In genomic region chr13:44309771-44310767, GRCh38 we compare ENCODE assay signal across 12 cellular contexts.
DNase-seq lines count a peak whose midpoint lies in the region; ATAC-seq and TF ChIP-seq lines count a peak whose summit lies in the region.
"Had no signal": no experiment of that assay in that cellular context is flagged by ENCODE, and none has a peak within 500 bp of the region (broad histone marks: within the 10 kb centered on the region; RNA-seq: fewer than 3 reads in every experiment).

No MANE protein-coding gene starts in this region.

- no peak overlapping the region for H3K4me3 Mint-ChIP-seq in activated T-helper 1 cell treated with anti-CD3 and anti-CD28 coated beads, Interleukin-12 subunit alpha, Interleukin-12 subunit beta, Interleukin-2, Interleukin-4 antibody, amounts not matched to agents 30 ng/mL and 10 ng/mL and 1 ng/mL, durations not matched to agents 14 hours and 24 hours and 36 hours
- H3K4me3 Mint-ChIP-seq: activated CD4-positive, alpha-beta T cell treated with anti-CD3 and anti-CD28 coated beads, Interleukin-2, amount 10 ng/mL, durations not matched to agents 7 days and 5 days; CD4-positive, alpha-beta memory T cell had no signal

- H3K27me3 ChIP-seq in foreskin keratinocyte, result no peaks in the 10 kb centered on the region
- H3K27me3 ChIP-seq in psoas muscle (ENCODE audit: insufficient read depth in 3 of 3, low read length in 2 of 3), result no peaks in the 10 kb centered on the region
- H3K27me3 ChIP-seq in aorta (ENCODE audit: control insufficient read depth in 1 of 2, insufficient read depth in 2 of 2, low read length in 1 of 2), result no peaks in the 10 kb centered on the region

- no peaks in the 10 kb centered on the region for H3K9me3 Mint-ChIP-seq in activated T-helper 1 cell treated with anti-CD3 and anti-CD28 coated beads, Interleukin-12 subunit alpha, Interleukin-12 subunit beta, Interleukin-2, Interleukin-4 antibody, amounts not matched to agents 30 ng/mL and 10 ng/mL and 1 ng/mL, durations not matched to agents 14 hours and 24 hours and 36 hours
- H3K9me3 Mint-ChIP-seq: activated CD4-positive, alpha-beta T cell treated with anti-CD3 and anti-CD28 coated beads, Interleukin-2, amount 10 ng/mL, durations not matched to agents 7 days and 5 days; CD4-positive, alpha-beta memory T cell had no signal

- DNase-seq in M059J (ENCODE audit: low read depth), result peak; percentile 31
- peak; percentile 62 for DNase-seq in SW480 (ENCODE audit: low spot score)
- peak in 1 of 2 donors; percentile 42 for DNase-seq in foreskin keratinocyte
- DNase-seq in psoas muscle, result peak; percentile 53 to 78
- no peak for DNase-seq in effector CD8-positive, alpha-beta T cell (lab: John Stamatoyannopoulos, UW)
- DNase-seq in CD1c-positive myeloid dendritic cell (ENCODE audit: extremely low spot score), result no peak
- DNase-seq in activated T-helper 1 cell treated with anti-CD3 and anti-CD28 coated beads, Interleukin-12 subunit alpha, Interleukin-12 subunit beta, Interleukin-2, Interleukin-4 antibody, amounts not matched to agents 30 ng/mL and 10 ng/mL and 1 ng/mL, durations not matched to agents 14 hours and 24 hours and 36 hours (ENCODE audit: low spot score), result no peak
- no peak for DNase-seq in aorta
- DNase-seq: activated CD4-positive, alpha-beta T cell treated with anti-CD3 and anti-CD28 coated beads, Interleukin-2, amount 10 ng/mL, durations not matched to agents 7 days and 5 days; activated gamma-delta T cell; CD4-positive, alpha-beta memory T cell; SW 1271 had no signal

- H3K27ac Mint-ChIP-seq in activated T-helper 1 cell treated with anti-CD3 and anti-CD28 coated beads, Interleukin-12 subunit alpha, Interleukin-12 subunit beta, Interleukin-2, Interleukin-4 antibody, amounts not matched to agents 30 ng/mL and 10 ng/mL and 1 ng/mL, durations not matched to agents 14 hours and 24 hours and 36 hours, result no peak overlapping the region
- H3K27ac Mint-ChIP-seq: activated CD4-positive, alpha-beta T cell treated with anti-CD3 and anti-CD28 coated beads, Interleukin-2, amount 10 ng/mL, durations not matched to agents 7 days and 5 days had no signal

- 23 to 31% (median 25%) methylated on average over 15 of the region's 15 CpGs for WGBS in psoas muscle, 3 donors
- WGBS in aorta, 2 donors, result 53 to 62% methylated on average over 15 of the region's 15 CpGs

- no peak for ATAC-seq in foreskin keratinocyte
- peak; percentile 91 to 96 (median 92) for ATAC-seq in psoas muscle
- no peak for ATAC-seq in aorta (ENCODE audit: low FRiP score)

- peaks cover 23% of the 10 kb centered on the region for H3K4me1 Mint-ChIP-seq in activated T-helper 1 cell treated with anti-CD3 and anti-CD28 coated beads, Interleukin-12 subunit alpha, Interleukin-12 subunit beta, Interleukin-2, Interleukin-4 antibody, amounts not matched to agents 30 ng/mL and 10 ng/mL and 1 ng/mL, durations not matched to agents 14 hours and 24 hours and 36 hours (ENCODE audit: low read depth)

- peaks cover 57% of the 10 kb centered on the region for H3K4me1 ChIP-seq in foreskin keratinocyte
- peaks cover 16% of the 10 kb centered on the region for H3K4me1 ChIP-seq in psoas muscle
- peaks cover 5 to 7% of the 10 kb centered on the region in 2 donors for H3K4me1 ChIP-seq in aorta (ENCODE audit: control insufficient read depth in 1 of 2, insufficient read depth in 2 of 2, low read length in 2 of 2)

- no peaks in the 10 kb centered on the region for H3K36me3 ChIP-seq in psoas muscle (ENCODE audit: insufficient read depth in 1 of 2, low read depth in 1 of 2)
- H3K36me3 ChIP-seq in aorta (ENCODE audit: control insufficient read depth in 1 of 2, insufficient read depth in 2 of 2, low read length in 1 of 2), result no peaks in the 10 kb centered on the region

- no peaks in the 10 kb centered on the region for H3K36me3 Mint-ChIP-seq in activated T-helper 1 cell treated with anti-CD3 and anti-CD28 coated beads, Interleukin-12 subunit alpha, Interleukin-12 subunit beta, Interleukin-2, Interleukin-4 antibody, amounts not matched to agents 30 ng/mL and 10 ng/mL and 1 ng/mL, durations not matched to agents 14 hours and 24 hours and 36 hours (ENCODE audit: low read depth)
- H3K36me3 Mint-ChIP-seq: CD4-positive, alpha-beta memory T cell had no signal

- H3K27me3 Mint-ChIP-seq in activated T-helper 1 cell treated with anti-CD3 and anti-CD28 coated beads, Interleukin-12 subunit alpha, Interleukin-12 subunit beta, Interleukin-2, Interleukin-4 antibody, amounts not matched to agents 30 ng/mL and 10 ng/mL and 1 ng/mL, durations not matched to agents 14 hours and 24 hours and 36 hours (ENCODE audit: insufficient read depth), result peaks cover 4% of the 10 kb centered on the region

- peak overlapping the region; percentile 99 for H3K27ac ChIP-seq in foreskin keratinocyte
- H3K27ac ChIP-seq in psoas muscle, result peak overlapping the region; percentile 87
- no peak overlapping the region for H3K27ac ChIP-seq in aorta (ENCODE audit: low read depth in 1 of 2, low read length in 2 of 2)

- H3K4me3 ChIP-seq in psoas muscle (peak overlapping the region; percentile 40), aorta (ENCODE audit: low read length in 2 of 2) (no peak overlapping the region)

- H3K9me3 ChIP-seq in psoas muscle (no peaks in the 10 kb centered on the region), aorta (ENCODE audit: control insufficient read depth, low read length) (no peaks in the 10 kb centered on the region)

- intact Hi-C loops in psoas muscle (cut with DNase I) (loop anchor here (5.0 to 10.0 kb wide), 3 partner anchors 113 to 125 kb away; no protein-coding TSS in a partner anchor), aorta (cut with DNase I) (loop anchor here (5.0 to 10.0 kb wide), 5 partner anchors 52 to 255 kb away; partner anchors contain the start of gene SERP2 (in 1 of the 2))
- intact Hi-C loops in activated T-helper 1 cell treated with anti-CD3 and anti-CD28 coated beads, Interleukin-12 subunit alpha, Interleukin-12 subunit beta, Interleukin-2, Interleukin-4 antibody, amounts not matched to agents 30 ng/mL and 10 ng/mL and 1 ng/mL, durations not matched to agents 14 hours and 24 hours and 36 hours (cut with micrococcal nuclease), result no loop called here

- no peak for TF ChIP-seq CTCF in foreskin keratinocyte (conservative IDR thresholded peaks at IDR 0.05)
- no peak for TF ChIP-seq CTCF in psoas muscle (IDR thresholded peaks at IDR 0.05)

Comparison
In these comparisons a context has a peak if more than half of its experiments do, and no peak if none do; other contexts are left out.
1. DNase-seq: peak in M059J (single experiment), SW480 (single experiment) and psoas muscle (2 of 2); none in effector CD8-positive, alpha-beta T cell (single experiment), CD1c-positive myeloid dendritic cell (single experiment), activated T-helper 1 cell treated with anti-CD3 and anti-CD28 coated beads, Interleukin-12 subunit alpha, Interleukin-12 subunit beta, Interleukin-2, Interleukin-4 antibody, amounts not matched to agents 30 ng/mL and 10 ng/mL and 1 ng/mL, durations not matched to agents 14 hours and 24 hours and 36 hours (single experiment) and aorta (0 of 2).
2. ATAC-seq: peak in psoas muscle (4 of 4); none in foreskin keratinocyte (single experiment) and aorta (single experiment).
3. H3K27ac ChIP-seq: peak in foreskin keratinocyte (single experiment) and psoas muscle (single experiment); none in aorta (0 of 2).